ENCODE assay signal across 24 cellular contexts in genomic region chr7:24871765-24872164, GRCh38.
DNase-seq lines count a peak whose midpoint lies in the region; ATAC-seq and TF ChIP-seq lines count a peak whose summit lies in the region.
"Had no signal": no experiment of that assay in that cellular context is flagged by ENCODE, and none has a peak within 500 bp of the region (broad histone marks: within the 10 kb centered on the region; RNA-seq: fewer than 3 reads in every experiment).

No MANE protein-coding gene starts in this region.

- H3K79me2 ChIP-seq in SU-DHL-6 (ENCODE audit: insufficient read depth, low read length): peaks cover 27% of the 10 kb centered on the region
- H3K79me2 ChIP-seq: hepatocyte had no signal

- DNase-seq in MV-4-11 (lab: John Stamatoyannopoulos, UW) (peak; percentile 5), NCI-H146 (lab: John Stamatoyannopoulos, UW) (no peak), NCI-H748 treated with DMSO at 0.1 percent for 48 hours (lab: John Stamatoyannopoulos, UW) (no peak)
- DNase-seq in activated CD4-positive, alpha-beta T cell treated with anti-CD3 and anti-CD28 coated beads, Interleukin-2, amount 50 U/mL, for 1 hour: no peak
- DNase-seq: activated CD8-positive, alpha-beta T cell treated with anti-CD3 and anti-CD28 coated beads, Interleukin-2, amount 10 ng/mL, durations not matched to agents 7 days and 5 days; activated naive CD4-positive, alpha-beta T cell; activated T-cell treated with anti-CD3 and anti-CD28 coated beads, Interleukin-2, amount 50 U/mL, for 1 hour; anterior cingulate cortex; IMR-90; left ventricle myocardium superior; mucosa of descending colon; NCI-H1048; NCI-H2029 treated with DMSO at 0.1 percent for 48 hours; NCI-H446 treated with DMSO at 0.1 percent for 48 hours; SHP77 treated with DMSO at 0.1 percent for 48 hours; stimulated activated CD4-positive, alpha-beta T cell treated with anti-CD3 and anti-CD28 coated beads, Interleukin-2, amount 100 ng/mL, for 48 hours; trophoblast cell had no signal

- peaks cover 44% of the 10 kb centered on the region for H3F3A ChIP-seq in SU-DHL-6 (ENCODE audit: insufficient read depth)

- peak overlapping the region in 6 of 11 experiments; percentile 3 to 51 (median 20); a peak in 8 of 22 replicates for H3K4me2 ChIP-seq in BLaER1 treated with 17β-estradiol and CSF1 and Interleukin-3, amounts not matched to agents 10 nM and 100 nM
- H3K4me2 ChIP-seq in SU-DHL-6 (ENCODE audit: low read depth, low read length, poor library complexity, severe bottlenecking): peak overlapping the region; percentile 48
- H3K4me2 ChIP-seq: hepatocyte had no signal

- peaks cover 0 to 32% (median 10%) of the 10 kb centered on the region in 10 experiments; a peak in 13 of 20 replicates for H3K4me1 ChIP-seq in BLaER1 treated with 17β-estradiol and CSF1 and Interleukin-3, amounts not matched to agents 10 nM and 100 nM

- no peak overlapping the region for H2AFZ ChIP-seq in SU-DHL-6 (ENCODE audit: low read depth, low read length, severe bottlenecking)
- H2AFZ ChIP-seq: hepatocyte had no signal

- no peak for TF ChIP-seq CTCF in SU-DHL-6 (IDR thresholded peaks at IDR 0.05; ENCODE audit: insufficient read depth, low read length, poor library complexity, severe bottlenecking)

- H3K9ac ChIP-seq in BLaER1 treated with 17β-estradiol and CSF1 and Interleukin-3, amounts not matched to agents 10 nM and 100 nM: no peak overlapping the region
- H3K9ac ChIP-seq in SU-DHL-6 (ENCODE audit: low read length): peak overlapping the region; percentile 27

- H3K36me3 ChIP-seq in BLaER1 treated with 17β-estradiol and CSF1 and Interleukin-3, amounts not matched to agents 10 nM and 100 nM: peaks cover 11 to 44% (median 18%) of the 10 kb centered on the region in 11 experiments; a peak in 17 of 22 replicates
- peaks cover 19% of the 10 kb centered on the region for H3K36me3 ChIP-seq in SU-DHL-6 (ENCODE audit: low read length)

- H3K27me3 ChIP-seq in BLaER1 treated with 17β-estradiol and CSF1 and Interleukin-3, amounts not matched to agents 10 nM and 100 nM: no peaks in the 10 kb centered on the region
- no peaks in the 10 kb centered on the region for H3K27me3 ChIP-seq in SU-DHL-6 (ENCODE audit: low read length)
- H3K27me3 ChIP-seq: hepatocyte had no signal

- H4K20me1 ChIP-seq in BLaER1 treated with 17β-estradiol and CSF1 and Interleukin-3, amounts not matched to agents 10 nM and 100 nM: no peaks in the 10 kb centered on the region
- no peaks in the 10 kb centered on the region for H4K20me1 ChIP-seq in SU-DHL-6 (ENCODE audit: low read depth, low read length)

- no peak overlapping the region for H3K27ac ChIP-seq in BLaER1 treated with 17β-estradiol and CSF1 and Interleukin-3, amounts not matched to agents 10 nM and 100 nM
- peak overlapping the region; percentile 64 for H3K27ac ChIP-seq in SU-DHL-6 (ENCODE audit: low read depth, low read length)
- H3K27ac ChIP-seq: epithelial cell of prostate, hepatocyte, skin epidermis had no signal

- no peak overlapping the region for H3K4me3 ChIP-seq in BLaER1 treated with 17β-estradiol and CSF1 and Interleukin-3, amounts not matched to agents 10 nM and 100 nM
- peak overlapping the region; percentile 8 for H3K4me3 ChIP-seq in SU-DHL-6 (ENCODE audit: insufficient read depth, low read length, poor library complexity, severe bottlenecking)
- H3K4me3 ChIP-seq: hepatocyte, mucosa of descending colon, skin epidermis had no signal

- H3K9me2 ChIP-seq in SU-DHL-6 (replicated peaks; ENCODE audit: insufficient read depth, low read length): no peaks in the 10 kb centered on the region

- peak; percentile 51 for ATAC-seq in GM19467 (IDR thresholded peaks at IDR 0.05; ENCODE audit: unreplicated experiment)
- no peak for ATAC-seq in GM18870 (IDR thresholded peaks at IDR 0.05; ENCODE audit: unreplicated experiment)
- ATAC-seq: activated CD8-positive, alpha-beta T cell treated with anti-CD3 and anti-CD28 coated beads, Interleukin-2, amount 10 ng/mL, durations not matched to agents 7 days and 5 days; left ventricle myocardium superior; mucosa of descending colon had no signal

- no peaks in the 10 kb centered on the region for H3K9me3 ChIP-seq in BLaER1 treated with 17β-estradiol and CSF1 and Interleukin-3, amounts not matched to agents 10 nM and 100 nM (replicated peaks in 1 of 11)
- no peaks in the 10 kb centered on the region for H3K9me3 ChIP-seq in SU-DHL-6 (ENCODE audit: insufficient read depth, low read length)
- H3K9me3 ChIP-seq: mucosa of descending colon had no signal
